ENCODE assay signal across 21 cellular contexts in the genomic region with DNA sequence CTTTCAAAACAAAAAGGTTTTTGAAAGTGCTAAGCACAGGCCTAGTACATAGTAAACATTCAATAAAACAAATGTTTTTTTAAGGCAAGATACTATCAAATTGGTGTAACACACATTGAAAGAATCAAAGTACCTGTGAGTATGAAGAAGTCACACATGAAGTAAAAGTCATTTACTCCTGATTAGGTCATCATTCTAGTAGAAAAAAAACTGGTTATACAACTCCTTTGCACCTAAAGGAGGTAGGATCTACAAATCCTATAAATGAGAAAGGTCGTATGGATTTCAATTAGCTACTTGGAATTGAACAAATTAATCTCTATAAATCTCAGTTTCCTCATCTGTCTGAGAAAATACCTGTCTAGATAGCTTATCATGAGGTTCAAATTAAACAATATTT.
"Had no signal": no experiment of that assay in that cellular context is flagged by ENCODE, and none has a peak within 500 bp of the region (broad histone marks: within the 10 kb centered on the region; RNA-seq: fewer than 3 reads in every experiment).

No MANE protein-coding gene starts in this region.

- ATAC-seq: gastrocnemius medialis, heart left ventricle had no signal

- H3K4me1 ChIP-seq: uterus had no signal

- H3K4me3 Mint-ChIP-seq: activated CD4-positive, alpha-beta T cell treated with anti-CD3 and anti-CD28 coated beads, Interleukin-2, amount 10 ng/mL, durations not matched to agents 7 days and 5 days; activated naive CD8-positive, alpha-beta T cell treated with anti-CD3 and anti-CD28 coated beads, Interleukin-2, amount 10 ng/mL, durations not matched to agents 7 days and 5 days; endodermal cell; nephron progenitor cell; stimulated activated naive CD8-positive, alpha-beta T cell treated with anti-CD3 and anti-CD28 coated beads, Interleukin-15, Interleukin-2, amounts not matched to agents 100 ng/mL and 50 ng/mL, for 24 hours had no signal

- H3K27ac Mint-ChIP-seq: activated CD4-positive, alpha-beta T cell treated with anti-CD3 and anti-CD28 coated beads, Interleukin-2, amount 10 ng/mL, durations not matched to agents 7 days and 5 days; activated naive CD8-positive, alpha-beta T cell treated with anti-CD3 and anti-CD28 coated beads, Interleukin-2, amount 10 ng/mL, durations not matched to agents 7 days and 5 days; endodermal cell; nephron progenitor cell; stimulated activated naive CD8-positive, alpha-beta T cell treated with anti-CD3 and anti-CD28 coated beads, Interleukin-15, Interleukin-2, amounts not matched to agents 100 ng/mL and 50 ng/mL, for 24 hours had no signal

- H3K27me3 ChIP-seq: gastrocnemius medialis, heart left ventricle, tibial nerve, uterus had no signal

- H3K9me3 Mint-ChIP-seq: endodermal cell; nephron progenitor cell; stimulated activated naive CD8-positive, alpha-beta T cell treated with anti-CD3 and anti-CD28 coated beads, Interleukin-15, Interleukin-2, amounts not matched to agents 100 ng/mL and 50 ng/mL, for 24 hours had no signal

- H3K27ac ChIP-seq: gastrocnemius medialis, heart left ventricle, left ventricle myocardium inferior, uterus had no signal

- H3K27me3 Mint-ChIP-seq: activated CD4-positive, alpha-beta T cell treated with anti-CD3 and anti-CD28 coated beads, Interleukin-2, amount 10 ng/mL, durations not matched to agents 7 days and 5 days; activated naive CD8-positive, alpha-beta T cell treated with anti-CD3 and anti-CD28 coated beads, Interleukin-2, amount 10 ng/mL, durations not matched to agents 7 days and 5 days; stimulated activated naive CD8-positive, alpha-beta T cell treated with anti-CD3 and anti-CD28 coated beads, Interleukin-15, Interleukin-2, amounts not matched to agents 100 ng/mL and 50 ng/mL, for 24 hours had no signal

- H3K36me3 ChIP-seq: gastrocnemius medialis, heart left ventricle, tibial nerve, uterus had no signal

- H3K9me3 ChIP-seq: gastrocnemius medialis, left ventricle myocardium inferior, uterus had no signal

- DNase-seq: activated CD4-positive, alpha-beta T cell treated with anti-CD3 and anti-CD28 coated beads, Interleukin-2, amount 10 ng/mL, durations not matched to agents 7 days and 5 days; activated CD4-positive, CD25-positive, alpha-beta regulatory T cell; activated CD8-positive, alpha-beta memory T cell treated with anti-CD3 and anti-CD28 coated beads, Interleukin-2, amount 50 U/mL, for 4 hours; activated gamma-delta T cell treated with Interleukin-2 at 50 U/mL for 16 hours; activated naive CD8-positive, alpha-beta T cell treated with anti-CD3 and anti-CD28 coated beads, Interleukin-2, amount 10 ng/mL, durations not matched to agents 7 days and 5 days; activated T-cell treated with anti-CD3 and anti-CD28 coated beads, Interleukin-2, amount 50 U/mL, for 48 hours; amygdala; endodermal cell; erythroblast; gastrocnemius medialis; heart left ventricle; kidney glomerular epithelial cell; left ventricle myocardium inferior; nephron progenitor cell; nucleus accumbens; posterior cingulate gyrus; T-helper 1 cell; T1000; uterus had no signal

- H3K4me3 ChIP-seq: gastrocnemius medialis, heart left ventricle, left ventricle myocardium inferior, tibial nerve, uterus had no signal
